Comparison of ENCODE assay signal across 8 cellular contexts in genomic region chr2:39228413-39229209, GRCh38. TPM values are rescaled to one million over a fixed set of nuclear protein-coding genes. Genes with fewer than 3 reads are reported as not detected.
DNase-seq lines count a peak whose midpoint lies in the region; ATAC-seq and TF ChIP-seq lines count a peak whose summit lies in the region.
"Had no signal": no experiment of that assay in that cellular context is flagged by ENCODE, and none has a peak within 500 bp of the region (broad histone marks: within the 10 kb centered on the region; RNA-seq: fewer than 3 reads in every experiment).

No MANE protein-coding gene starts in this region.

- peak overlapping the region; percentile 11 for H3K27ac ChIP-seq in HUES48 (ENCODE audit: low read depth, low read length)
- H3K27ac ChIP-seq: ovary had no signal

- TF ChIP-seq CTCF in choroid plexus epithelial cell (conservative IDR thresholded peaks at IDR 0.05; ENCODE audit: low read depth, low read length) = no peak

- H3K27me3 Mint-ChIP-seq in naive thymus-derived CD8-positive, alpha-beta T cell = peaks cover 0 to 2% (median 0%) of the 10 kb centered on the region in 5 donors

- peak overlapping the region; percentile 69 to 88 (median 75) for H3K4me3 Mint-ChIP-seq in naive thymus-derived CD8-positive, alpha-beta T cell

- H3K27ac Mint-ChIP-seq in naive thymus-derived CD8-positive, alpha-beta T cell = peak overlapping the region in 9 of 10 donors; percentile 23 to 83 (median 76)

- H3K4me3 ChIP-seq in HUES48 (ENCODE audit: low read depth, low read length) (peak overlapping the region; percentile 47), choroid plexus epithelial cell (ENCODE audit: low read depth, low read length) (peak overlapping the region; percentile 52)
- H3K4me3 ChIP-seq: ovary had no signal

- POLR2A ChIA-PET in naive thymus-derived CD8-positive, alpha-beta T cell (lab: Charles Lee) = interaction anchor here (1.0 to 6.3 kb wide), 7 partner anchors 11 to 166 kb away, joined by 3 to 107 read pairs (median 6); partner anchors contain the start of gene SOS1

- H3K9me3 ChIP-seq in HUES48 (ENCODE audit: control insufficient read depth, insufficient read depth, low read length) = no peaks in the 10 kb centered on the region
- H3K9me3 ChIP-seq: ovary had no signal

- ATAC-seq in GM19452 (IDR thresholded peaks at IDR 0.05; ENCODE audit: unreplicated experiment) (peak; percentile 36), HG02763 (IDR thresholded peaks at IDR 0.05; ENCODE audit: unreplicated experiment) (no peak)
- peak; percentile 52 to 54 for ATAC-seq in naive thymus-derived CD8-positive, alpha-beta T cell

- no peaks in the 10 kb centered on the region for H3K27me3 ChIP-seq in HUES48 (ENCODE audit: control insufficient read depth, insufficient read depth, low read length)
- H3K27me3 ChIP-seq: ovary had no signal

- peak; percentile 14 for DNase-seq in choroid plexus epithelial cell (ENCODE audit: low read depth)
- DNase-seq in naive thymus-derived CD8-positive, alpha-beta T cell = peak in 1 of 10 donors; percentile 21
- DNase-seq in putamen (ENCODE audit: low spot score) = no peak
- DNase-seq in glomerular visceral epithelial cell (ENCODE audit: extremely low spot score) = no peak

- H3K36me3 Mint-ChIP-seq in naive thymus-derived CD8-positive, alpha-beta T cell = no peaks in the 10 kb centered on the region

- peaks cover 40% of the 10 kb centered on the region for H3K4me1 ChIP-seq in HUES48 (ENCODE audit: control insufficient read depth, insufficient read depth, low read length)

- no peaks in the 10 kb centered on the region for H3K36me3 ChIP-seq in HUES48 (ENCODE audit: control insufficient read depth, insufficient read depth, low read length)
- H3K36me3 ChIP-seq: ovary had no signal

- no peaks in the 10 kb centered on the region for H3K9me3 Mint-ChIP-seq in naive thymus-derived CD8-positive, alpha-beta T cell

- H3K9ac ChIP-seq in HUES48 (ENCODE audit: low read depth, low read length) = no peak overlapping the region; the same call in 1 of the 2 replicates

- H3K4me1 Mint-ChIP-seq in naive thymus-derived CD8-positive, alpha-beta T cell = peaks cover 9 to 23% (median 17%) of the 10 kb centered on the region in 4 donors

RNA-seq across cellular contexts. Expression of gene CDKL4, which starts 15.2 kb away (rescaled TPM):
- not detected for total RNA-seq in naive thymus-derived CD8-positive, alpha-beta T cell
- polyA plus RNA-seq in naive thymus-derived CD8-positive, alpha-beta T cell = not detected
